Comparison of ENCODE assay signal across 1 cellular context in the genomic region with DNA sequence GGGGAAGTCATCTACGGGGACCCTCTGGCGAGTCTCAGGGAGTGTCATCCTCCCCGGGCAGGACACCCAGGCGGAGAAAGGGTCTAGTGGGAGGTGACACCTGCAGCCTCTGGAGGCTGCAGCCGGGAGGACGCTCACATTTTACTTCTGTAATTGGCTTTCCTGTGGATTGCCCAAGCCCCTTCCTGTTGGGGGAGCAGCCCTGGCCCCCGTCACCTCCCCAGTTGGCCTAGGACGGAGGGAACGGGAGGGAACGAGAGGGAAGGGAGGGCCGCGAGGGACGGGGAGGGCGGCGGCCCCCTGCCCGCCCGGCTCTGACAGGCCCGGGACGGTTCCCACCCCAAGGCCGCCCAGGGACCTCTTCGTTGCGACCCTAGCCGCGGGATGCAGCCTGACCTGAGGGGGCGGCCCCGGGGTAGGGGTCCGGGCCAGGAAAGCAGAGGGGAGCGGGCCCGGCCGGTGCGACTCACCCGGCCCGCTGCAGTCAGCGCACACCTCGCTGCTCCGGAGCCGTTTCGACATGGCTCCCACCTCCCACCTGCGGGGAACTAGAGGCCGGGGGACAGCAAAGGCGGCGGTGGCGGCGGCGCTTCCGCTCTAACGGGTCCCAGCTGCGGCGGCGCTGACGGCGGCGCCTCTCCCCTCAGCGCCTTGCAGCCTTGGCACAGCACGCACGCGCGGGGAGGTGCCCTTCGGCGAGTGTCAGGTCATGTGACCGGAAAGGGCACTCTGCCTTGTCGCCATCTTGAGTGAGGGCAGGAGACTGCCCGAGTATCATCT.
TF ChIP-seq lines count a peak whose summit lies in the region.

Gene GIT2 (minus strand): TSS at position 666 of the 780 bp plus-strand sequence. CDS start 144 bp downstream, at position 522.

TF ChIP-seq in HepG2, 621 proteins besides CTCF, POLR2A, EP300 and RAD21 (continued from another document and continues in another):
- TF ChIP-seq MEIS2 (CRISPR knock-in tag; IDR thresholded peaks at IDR 0.05) (peak; percentile 27; the same call in 1 of the 2 replicates), KMT2A (CRISPR knock-in tag; IDR thresholded peaks at IDR 0.05) (peak; percentile 8; the same call in 1 of the 2 replicates), KAT7 (CRISPR knock-in tag; IDR thresholded peaks at IDR 0.05; ENCODE audit: borderline replicate concordance) (no peak; the same call in 1 of the 2 replicates), ZNF501 (CRISPR knock-in tag; IDR thresholded peaks at IDR 0.05) (peak; percentile 75), SMAD9 (CRISPR knock-in tag; IDR thresholded peaks at IDR 0.05) (no peak), CSRNP2 (CRISPR knock-in tag; conservative IDR thresholded peaks at IDR 0.05; ENCODE audit: low read depth) (no peak), GABPA (IDR thresholded peaks at IDR 0.05; ENCODE audit: low read depth, low read length) (peak; percentile 63), GABPA (CRISPR knock-in tag; IDR thresholded peaks at IDR 0.05; ENCODE audit: low read depth) (peak; percentile 89), ZNF670 (CRISPR knock-in tag; IDR thresholded peaks at IDR 0.05; ENCODE audit: borderline replicate concordance) (no peak), ZSCAN31 (CRISPR knock-in tag; IDR thresholded peaks at IDR 0.05; ENCODE audit: low read depth) (no peak), CSRNP1 (CRISPR knock-in tag; IDR thresholded peaks at IDR 0.05) (peak; percentile 60; the same call in 1 of the 2 replicates), IRF2 (CRISPR knock-in tag; IDR thresholded peaks at IDR 0.05) (peak; percentile 37; the same call in 1 of the 2 replicates), NR2F1 (CRISPR knock-in tag; IDR thresholded peaks at IDR 0.05) (no peak), ZNF773 (CRISPR knock-in tag; IDR thresholded peaks at IDR 0.05; ENCODE audit: borderline replicate concordance) (no peak), ZNF569 (CRISPR knock-in tag; IDR thresholded peaks at IDR 0.05; ENCODE audit: borderline replicate concordance) (no peak), XRCC5 (optimal IDR thresholded peaks at IDR 0.05; ENCODE audit: low read length) (no peak), MBNL3 (CRISPR knock-in tag; conservative IDR thresholded peaks at IDR 0.05) (no peak), GATAD2A (CRISPR knock-in tag; IDR thresholded peaks at IDR 0.05) (0 out of 2 replicates have a peak, but pooled peaks have one; percentile 11), NFIC (IDR thresholded peaks at IDR 0.05; ENCODE audit: low read length) (no peak), ZNF460 (CRISPR knock-in tag; IDR thresholded peaks at IDR 0.05; ENCODE audit: borderline replicate concordance) (no peak), JUN (CRISPR knock-in tag; IDR thresholded peaks at IDR 0.05) (no peak), SRY (CRISPR knock-in tag; IDR thresholded peaks at IDR 0.05) (0 out of 2 replicates have a peak, but pooled peaks have one; percentile 46), ZNF512 (CRISPR knock-in tag; IDR thresholded peaks at IDR 0.05) (no peak), ZBTB38 (CRISPR knock-in tag; IDR thresholded peaks at IDR 0.05) (peak; percentile 80; the same call in 1 of the 2 replicates), ZNF230 (CRISPR knock-in tag; IDR thresholded peaks at IDR 0.05) (peak; percentile 65), NR2F6 (IDR thresholded peaks at IDR 0.05) (no peak), NR2F6 (CRISPR knock-in tag; IDR thresholded peaks at IDR 0.05) (0 out of 2 replicates have a peak, but pooled peaks have one; percentile 10), ATAD3A (CRISPR knock-in tag; IDR thresholded peaks at IDR 0.05) (no peak), ZKSCAN5 (CRISPR knock-in tag; IDR thresholded peaks at IDR 0.05) (no peak), ZNF784 (CRISPR knock-in tag; IDR thresholded peaks at IDR 0.05; ENCODE audit: borderline replicate concordance) (peak; percentile 94), HNRNPL (IDR thresholded peaks at IDR 0.05; ENCODE audit: low read depth, low read length) (no peak), MIXL1 (CRISPR knock-in tag; IDR thresholded peaks at IDR 0.05) (no peak), ATF3 (CRISPR knock-in tag; IDR thresholded peaks at IDR 0.05) (no peak), HOMEZ (CRISPR knock-in tag; IDR thresholded peaks at IDR 0.05; ENCODE audit: low read depth) (no peak), NFE2 (CRISPR knock-in tag; IDR thresholded peaks at IDR 0.05) (no peak), ATF7-NPFF (CRISPR knock-in tag; IDR thresholded peaks at IDR 0.05; ENCODE audit: low read depth) (peak; percentile 23; the same call in 1 of the 2 replicates), EEA1 (CRISPR knock-in tag; IDR thresholded peaks at IDR 0.05; ENCODE audit: borderline replicate concordance) (0 out of 2 replicates have a peak, but pooled peaks have one; percentile 95), ZFP90 (CRISPR knock-in tag; IDR thresholded peaks at IDR 0.05; ENCODE audit: borderline replicate concordance) (0 out of 2 replicates have a peak, but pooled peaks have one; percentile 36), TARDBP (CRISPR knock-in tag; IDR thresholded peaks at IDR 0.05) (peak; percentile 55; the same call in 1 of the 2 replicates)
- TF ChIP-seq, protein P1, sequence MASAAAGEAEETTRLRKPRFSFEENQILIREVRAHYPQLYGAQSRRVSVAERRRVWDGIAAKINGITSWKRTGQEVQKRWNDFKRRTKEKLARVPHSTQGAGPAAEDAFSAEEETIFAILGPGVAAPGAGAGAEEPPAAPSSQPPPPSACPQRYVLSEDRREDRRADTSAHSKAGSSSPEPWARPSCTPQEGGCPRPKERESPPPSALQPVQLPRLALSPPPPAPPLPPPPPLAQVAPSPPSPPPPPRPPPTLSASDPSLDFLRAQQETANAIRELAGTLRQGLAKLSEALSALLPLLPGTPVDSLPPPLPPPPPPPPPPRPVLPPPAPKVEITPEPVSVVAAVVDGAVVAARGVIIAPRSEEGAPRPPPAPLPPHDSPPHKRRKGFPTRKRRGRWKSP (CRISPR knock-in tag; IDR thresholded peaks at IDR 0.05) = no peak
- TF ChIP-seq, protein P2, sequence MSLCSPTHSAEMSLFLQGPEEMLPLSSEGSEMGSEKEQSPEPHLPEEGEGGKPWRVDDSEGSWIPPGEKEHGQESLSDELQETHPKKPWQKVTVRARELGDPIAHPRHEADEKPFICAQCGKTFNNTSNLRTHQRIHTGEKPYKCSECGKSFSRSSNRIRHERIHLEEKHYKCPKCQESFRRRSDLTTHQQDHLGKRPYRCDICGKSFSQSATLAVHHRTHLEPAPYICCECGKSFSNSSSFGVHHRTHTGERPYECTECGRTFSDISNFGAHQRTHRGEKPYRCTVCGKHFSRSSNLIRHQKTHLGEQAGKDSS (CRISPR knock-in tag; IDR thresholded peaks at IDR 0.05; ENCODE audit: borderline replicate concordance, low read depth) = peak; percentile 61; the same call in 1 of the 2 replicates
- TF ChIP-seq, protein P3, sequence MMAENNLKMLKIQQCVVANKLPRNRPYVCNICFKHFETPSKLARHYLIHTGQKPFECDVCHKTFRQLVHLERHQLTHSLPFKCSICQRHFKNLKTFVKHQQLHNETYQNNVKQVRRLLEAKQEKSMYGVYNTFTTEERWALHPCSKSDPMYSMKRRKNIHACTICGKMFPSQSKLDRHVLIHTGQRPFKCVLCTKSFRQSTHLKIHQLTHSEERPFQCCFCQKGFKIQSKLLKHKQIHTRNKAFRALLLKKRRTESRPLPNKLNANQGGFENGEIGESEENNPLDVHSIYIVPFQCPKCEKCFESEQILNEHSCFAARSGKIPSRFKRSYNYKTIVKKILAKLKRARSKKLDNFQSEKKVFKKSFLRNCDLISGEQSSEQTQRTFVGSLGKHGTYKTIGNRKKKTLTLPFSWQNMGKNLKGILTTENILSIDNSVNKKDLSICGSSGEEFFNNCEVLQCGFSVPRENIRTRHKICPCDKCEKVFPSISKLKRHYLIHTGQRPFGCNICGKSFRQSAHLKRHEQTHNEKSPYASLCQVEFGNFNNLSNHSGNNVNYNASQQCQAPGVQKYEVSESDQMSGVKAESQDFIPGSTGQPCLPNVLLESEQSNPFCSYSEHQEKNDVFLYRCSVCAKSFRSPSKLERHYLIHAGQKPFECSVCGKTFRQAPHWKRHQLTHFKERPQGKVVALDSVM (CRISPR knock-in tag; IDR thresholded peaks at IDR 0.05) = peak; percentile 86
- TF ChIP-seq, protein P4, sequence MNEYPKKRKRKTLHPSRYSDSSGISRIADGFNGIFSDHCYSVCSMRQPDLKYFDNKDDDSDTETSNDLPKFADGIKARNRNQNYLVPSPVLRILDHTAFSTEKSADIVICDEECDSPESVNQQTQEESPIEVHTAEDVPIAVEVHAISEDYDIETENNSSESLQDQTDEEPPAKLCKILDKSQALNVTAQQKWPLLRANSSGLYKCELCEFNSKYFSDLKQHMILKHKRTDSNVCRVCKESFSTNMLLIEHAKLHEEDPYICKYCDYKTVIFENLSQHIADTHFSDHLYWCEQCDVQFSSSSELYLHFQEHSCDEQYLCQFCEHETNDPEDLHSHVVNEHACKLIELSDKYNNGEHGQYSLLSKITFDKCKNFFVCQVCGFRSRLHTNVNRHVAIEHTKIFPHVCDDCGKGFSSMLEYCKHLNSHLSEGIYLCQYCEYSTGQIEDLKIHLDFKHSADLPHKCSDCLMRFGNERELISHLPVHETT (CRISPR knock-in tag; conservative IDR thresholded peaks at IDR 0.05) = peak; percentile 48; the same call in 1 of the 2 replicates
- TF ChIP-seq, protein P5, sequence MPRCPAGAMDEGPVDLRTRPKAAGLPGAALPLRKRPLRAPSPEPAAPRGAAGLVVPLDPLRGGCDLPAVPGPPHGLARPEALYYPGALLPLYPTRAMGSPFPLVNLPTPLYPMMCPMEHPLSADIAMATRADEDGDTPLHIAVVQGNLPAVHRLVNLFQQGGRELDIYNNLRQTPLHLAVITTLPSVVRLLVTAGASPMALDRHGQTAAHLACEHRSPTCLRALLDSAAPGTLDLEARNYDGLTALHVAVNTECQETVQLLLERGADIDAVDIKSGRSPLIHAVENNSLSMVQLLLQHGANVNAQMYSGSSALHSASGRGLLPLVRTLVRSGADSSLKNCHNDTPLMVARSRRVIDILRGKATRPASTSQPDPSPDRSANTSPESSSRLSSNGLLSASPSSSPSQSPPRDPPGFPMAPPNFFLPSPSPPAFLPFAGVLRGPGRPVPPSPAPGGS (CRISPR knock-in tag; IDR thresholded peaks at IDR 0.05) = peak; percentile 79; the same call in 1 of the 2 replicates
